Comparison of ENCODE assay signal across 12 cellular contexts in the genomic region with DNA sequence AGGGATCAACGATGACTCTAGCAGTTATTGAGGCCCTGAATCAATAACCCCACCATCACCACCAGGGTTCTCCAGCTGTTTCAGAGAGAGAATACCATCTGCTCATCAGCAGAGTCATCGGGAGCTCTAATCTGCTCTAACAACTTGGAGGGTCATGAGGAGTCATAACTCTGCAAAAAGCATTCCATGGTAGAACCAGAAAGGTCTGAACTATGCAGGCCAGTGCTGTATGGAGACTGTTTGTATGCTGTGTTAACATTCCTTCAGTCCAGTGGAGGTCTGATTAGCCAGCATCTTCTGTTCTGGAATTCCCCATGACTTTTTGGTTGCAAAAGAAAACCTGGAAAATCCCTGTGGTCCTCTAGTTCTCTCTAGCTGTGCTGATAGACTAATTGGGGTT. TPM values are rescaled to one million over a fixed set of nuclear protein-coding genes. Genes with fewer than 3 reads are reported as not detected.
DNase-seq lines count a peak whose midpoint lies in the region; ATAC-seq and TF ChIP-seq lines count a peak whose summit lies in the region.
"Had no signal": no experiment of that assay in that cellular context is flagged by ENCODE, and none has a peak within 500 bp of the region (broad histone marks: within the 10 kb centered on the region; RNA-seq: fewer than 3 reads in every experiment).

No MANE protein-coding gene starts in this region.

- POLR2A ChIA-PET in GM10248 (lab: Yijun Ruan, JAX) = no interaction called here

- CTCF ChIA-PET in GM10248 (lab: Yijun Ruan, JAX) = interaction anchor here (0.9 to 5.3 kb wide), 12 partner anchors 9 to 1307 kb away, joined by 3 to 53 read pairs (median 5); a partner anchor contains a TSS

- H3K4me3 Mint-ChIP-seq in nephron progenitor cell = no peak overlapping the region
- H3K4me3 Mint-ChIP-seq: T-helper 2 cell treated with Interferon-gamma antibody and Interleukin-4, amounts not matched to agents 5 μg/mL and 100 μg/mL, for 36 hours had no signal

- TF ChIP-seq CTCF in fibroblast of mammary gland (conservative IDR thresholded peaks at IDR 0.05; ENCODE audit: control insufficient read depth, insufficient read depth, low read depth, low read length) = peak; percentile 22
- TF ChIP-seq CTCF in GM10248 (IDR thresholded peaks at IDR 0.05; ENCODE audit: control extremely low read depth, extremely low read depth, low read depth, missing control alignments) = no peak
- no peak for TF ChIP-seq CTCF in nephron progenitor cell (IDR thresholded peaks at IDR 0.05)

- no peak overlapping the region for H3K27ac Mint-ChIP-seq in nephron progenitor cell
- H3K27ac Mint-ChIP-seq: T-helper 2 cell treated with Interferon-gamma antibody and Interleukin-4, amounts not matched to agents 5 μg/mL and 100 μg/mL, for 36 hours had no signal

- H3K27me3 Mint-ChIP-seq in nephron progenitor cell (ENCODE audit: low read depth, poor library complexity) = peaks cover 4% of the 10 kb centered on the region

- H3K9me3 Mint-ChIP-seq in nephron progenitor cell = peaks cover 5% of the 10 kb centered on the region
- H3K9me3 Mint-ChIP-seq: T-helper 2 cell treated with Interferon-gamma antibody and Interleukin-4, amounts not matched to agents 5 μg/mL and 100 μg/mL, for 36 hours had no signal

- peak; percentile 96 for DNase-seq in GM04503 (ENCODE audit: low read depth)
- DNase-seq in RPMI7951 (ENCODE audit: low read depth) = peak; percentile 95
- peak; percentile 89 for DNase-seq in fibroblast of mammary gland (ENCODE audit: low read depth)
- DNase-seq in skeletal muscle cell (ENCODE audit: low read depth) = peak; percentile 85
- DNase-seq in activated CD4-positive, CD25-positive, alpha-beta regulatory T cell (lab: John Stamatoyannopoulos, UW) = no peak
- no peak for DNase-seq in GM10248 (ENCODE audit: extremely low spot score)
- DNase-seq in nephron progenitor cell = no peak
- DNase-seq: stimulated activated CD4-positive, alpha-beta T cell treated with anti-CD3 and anti-CD28 coated beads, Interleukin-4, amount 100 ng/mL, for 24 hours had no signal

- no peak for ATAC-seq in GM21447 (IDR thresholded peaks at IDR 0.05; ENCODE audit: unreplicated experiment)

- no peaks in the 10 kb centered on the region for H3K36me3 Mint-ChIP-seq in nephron progenitor cell (ENCODE audit: low read depth)

- H3K4me3 ChIP-seq in fibroblast of mammary gland (ENCODE audit: control insufficient read depth, low read depth, low read length) (no peak overlapping the region), skeletal muscle cell (ENCODE audit: low read depth, low read length) (no peak overlapping the region)
- H3K4me3 ChIP-seq: vagina had no signal

- H3K4me1 Mint-ChIP-seq in nephron progenitor cell = peaks cover 39% of the 10 kb centered on the region

RNA-seq across cellular contexts. Expression of a gene that starts 9.4 kb away (rescaled TPM):
- 0.10 and 0.36 TPM in 2 replicates for total RNA-seq in RPMI7951 (2014; rRNA removed; shearing (Covaris generic))
- total RNA-seq: mesenteric fat pad had no signal

Comparison
In these comparisons a context has a peak if more than half of its experiments do, and no peak if none do; other contexts are left out.
1. DNase-seq: peak in GM04503 (single experiment), RPMI7951 (single experiment), fibroblast of mammary gland (single experiment) and skeletal muscle cell (single experiment); none in activated CD4-positive, CD25-positive, alpha-beta regulatory T cell (0 of 4), GM10248 (single experiment) and nephron progenitor cell (single experiment).